1 cellular context compared by ENCODE assay signal in genomic region chr19:37925212-37925611, GRCh38.
TF ChIP-seq lines count a peak whose summit lies in the region.

No MANE protein-coding gene starts in this region.

TF ChIP-seq in K562, 482 proteins besides CTCF, POLR2A, EP300 and RAD21:
- TF ChIP-seq ZBTB7A (IDR thresholded peaks at IDR 0.05; ENCODE audit: borderline replicate concordance, control insufficient read depth, low read depth, low read length): no peak
- no peak for TF ChIP-seq YY1 (IDR thresholded peaks at IDR 0.05; ENCODE audit: borderline replicate concordance in 1 of 3, control insufficient read depth in 1 of 3, extremely low read depth in 1 of 3, insufficient read depth in 3 of 3, insufficient read length in 1 of 3, insufficient replicate concordance in 2 of 3, low read depth in 1 of 3, low read length in 2 of 3)
- no peak for TF ChIP-seq ZNF766 (CRISPR knock-in tag; conservative IDR thresholded peaks at IDR 0.05)
- no peak for TF ChIP-seq MAFG (tag; conservative IDR thresholded peaks at IDR 0.05)
- no peak for TF ChIP-seq NR2C1 (IDR thresholded peaks at IDR 0.05)
- no peak for TF ChIP-seq NR2C1 (tag; IDR thresholded peaks at IDR 0.05)
- no peak for TF ChIP-seq TAL1 (IDR thresholded peaks at IDR 0.05)
- no peak for TF ChIP-seq THRA (IDR thresholded peaks at IDR 0.05)
- TF ChIP-seq MEIS2 (IDR thresholded peaks at IDR 0.05; ENCODE audit: partially characterized antibody): peak; percentile 33
- no peak for TF ChIP-seq ZNF512 (tag; IDR thresholded peaks at IDR 0.05)
- TF ChIP-seq NFE2 (IDR thresholded peaks at IDR 0.05; ENCODE audit: low read depth): no peak
- no peak for TF ChIP-seq KHSRP (IDR thresholded peaks at IDR 0.05)
- no peak for TF ChIP-seq HNRNPK (IDR thresholded peaks at IDR 0.05; ENCODE audit: low read depth, low read length, poor library complexity, severe bottlenecking)
- TF ChIP-seq PBX2 (CRISPR knock-in tag; IDR thresholded peaks at IDR 0.05; ENCODE audit: low read depth): no peak
- TF ChIP-seq PBX2 (tag; conservative IDR thresholded peaks at IDR 0.05; ENCODE audit: low read depth): 0 out of 2 replicates have a peak, but pooled peaks have one; percentile 41
- TF ChIP-seq TGIF2 (CRISPR knock-in tag; IDR thresholded peaks at IDR 0.05): no peak
